ENCODE assay signal across 11 cellular contexts in the genomic region with DNA sequence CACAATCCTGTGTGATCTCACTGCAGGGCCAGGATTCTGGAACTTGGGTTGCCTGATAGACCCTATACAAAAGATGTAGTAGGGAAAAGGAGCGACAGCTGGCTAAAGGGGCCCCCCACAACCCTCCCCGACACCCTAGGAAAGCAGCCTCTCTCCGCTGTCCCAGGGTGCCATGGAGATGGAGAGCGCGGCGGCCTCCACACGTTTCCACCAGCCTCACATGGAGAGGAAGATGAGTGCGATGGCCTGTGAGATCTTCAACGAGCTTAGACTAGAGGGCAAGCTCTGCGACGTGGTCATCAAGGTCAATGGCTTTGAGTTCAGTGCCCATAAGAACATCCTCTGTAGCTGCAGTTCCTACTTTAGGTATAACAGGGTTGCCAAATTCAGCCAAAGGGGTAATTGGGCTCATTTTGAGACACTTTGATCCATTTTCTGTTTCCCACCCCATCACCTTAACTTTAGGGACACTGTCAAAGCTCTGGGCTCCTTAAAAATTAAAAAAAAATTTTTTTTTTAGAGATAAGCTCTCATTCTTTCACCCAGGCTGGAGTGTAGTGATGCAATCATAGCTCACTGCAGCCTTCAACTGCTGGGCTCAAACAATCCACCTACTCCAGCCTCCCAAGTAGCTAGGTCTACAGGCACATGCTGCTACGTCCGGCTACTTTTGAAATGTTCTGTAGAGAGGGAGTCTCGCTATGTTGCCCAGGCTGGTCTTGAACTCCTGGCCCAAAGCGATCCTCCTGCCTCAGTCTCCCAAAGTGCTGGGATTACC. TPM values are rescaled to one million over a fixed set of nuclear protein-coding genes. Genes with fewer than 3 reads are reported as not detected.
A peak's percentile ranks its signal among the peaks of the same experiment; 100 is the strongest.
DNase-seq lines count a peak whose midpoint lies in the region; ATAC-seq, FAIRE-seq and TF ChIP-seq lines count a peak whose summit lies in the region.
"Had no signal": no experiment of that assay in that cellular context is flagged by ENCODE, and none has a peak within 500 bp of the region (broad histone marks: within the 10 kb centered on the region; RNA-seq: fewer than 3 reads in every experiment).

KLHL10 (plus strand) TSS at position 65 of the 778 bp plus-strand sequence; CDS start at position 173, 108 bp downstream.

- peaks cover 0 to 5% of the 10 kb centered on the region in 2 experiments for H3K36me3 ChIP-seq in keratinocyte (ENCODE audit: control insufficient read depth in 2 of 2, extremely low read depth in 1 of 2, insufficient read depth in 2 of 2, low read length in 2 of 2)
- H3K36me3 ChIP-seq: uterus had no signal

- no peak within 1 kb of the TSS for H2AFZ ChIP-seq in keratinocyte (ENCODE audit: control insufficient read depth, low read length)

- H3K79me2 ChIP-seq in keratinocyte (ENCODE audit: control insufficient read depth, insufficient read depth, low read length) = no peaks in the 10 kb centered on the region

- H3K4me2 ChIP-seq in keratinocyte (ENCODE audit: control insufficient read depth, extremely low read depth, insufficient read depth, low read depth, low read length) = peak within 1 kb of the TSS; percentile 83

- peak within 1 kb of the TSS in 1 of 3 experiments; percentile 69 for H3K4me3 ChIP-seq in keratinocyte (ENCODE audit: control insufficient read depth in 2 of 3, extremely low read depth in 1 of 3, insufficient read depth in 2 of 3, low read depth in 1 of 3, low read length in 3 of 3)

- H3K27me3 ChIP-seq in keratinocyte (ENCODE audit: control insufficient read depth, extremely low read depth, insufficient read depth, low read length) = peaks cover 4% of the 10 kb centered on the region
- H3K27me3 ChIP-seq: uterus had no signal

- peak within 1 kb of the TSS; percentile 85 for H3K4me3 Mint-ChIP-seq in activated CD4-positive, alpha-beta T cell treated with anti-CD3 and anti-CD28 coated beads, Interleukin-2, amount 10 ng/mL, durations not matched to agents 24 days and 14 days
- peak within 1 kb of the TSS; percentile 73 for H3K4me3 Mint-ChIP-seq in activated CD4-positive, alpha-beta memory T cell treated with anti-CD3 and anti-CD28 coated beads, Interleukin-2, amount 10 ng/mL, durations not matched to agents 7 days and 5 days
- peak within 1 kb of the TSS; percentile 85 to 88 for H3K4me3 Mint-ChIP-seq in stimulated activated naive B cell treated with anti-CD40 and anti-IgM and Interleukin-4, amounts not matched to agents 10 μg/mL and 1 μg/mL and 100 μg/mL, for 72 hours

- H3K9ac ChIP-seq in keratinocyte (ENCODE audit: control insufficient read depth, extremely low read depth, insufficient read depth, low read length) = no peak within 1 kb of the TSS

- no peaks in the 10 kb centered on the region for H4K20me1 ChIP-seq in keratinocyte (ENCODE audit: control insufficient read depth, extremely low read depth, insufficient read depth, low read length)

- no peak for DNase-seq in activated CD4-positive, alpha-beta T cell treated with anti-CD3 and anti-CD28 coated beads, Interleukin-2, amount 10 ng/mL, durations not matched to agents 24 days and 14 days
- DNase-seq in activated CD4-positive, alpha-beta T cell treated with anti-CD3 and anti-CD28 coated beads, Interleukin-2, amount 50 U/mL, for 48 hours = no peak
- DNase-seq in activated CD4-positive, alpha-beta memory T cell treated with anti-CD3 and anti-CD28 coated beads, Interleukin-2, amount 10 ng/mL, durations not matched to agents 7 days and 5 days = no peak
- DNase-seq in keratinocyte (ENCODE audit: low read depth, low spot score) = no peak
- no peak for DNase-seq in stimulated activated naive B cell treated with anti-CD40 and anti-IgM and Interleukin-4, amounts not matched to agents 10 μg/mL and 1 μg/mL and 100 μg/mL, for 72 hours
- DNase-seq in NCI-H1694 treated with DMSO at 0.1 percent for 48 hours (lab: John Stamatoyannopoulos, UW) = no peak
- DNase-seq in NCI-H774 (lab: John Stamatoyannopoulos, UW) = no peak
- DNase-seq in SKM-1 treated with dmso at 0.1 percent for 144 hours (lab: John Stamatoyannopoulos, UW; ENCODE audit: unreplicated experiment) = no peak
- DNase-seq: ACHN, uterus had no signal

- peaks cover 3% of the 10 kb centered on the region for H3K4me1 ChIP-seq in keratinocyte (ENCODE audit: control insufficient read depth, extremely low read depth, insufficient read depth, low read length)
- H3K4me1 ChIP-seq: uterus had no signal

- H3K9me3 ChIP-seq in keratinocyte (ENCODE audit: control insufficient read depth, low read depth, low read length) = no peaks in the 10 kb centered on the region
- H3K9me3 ChIP-seq: uterus had no signal

- FAIRE-seq in keratinocyte (lab: Jason Lieb, UNC) = no peak

- CTCF ChIA-PET in activated CD4-positive, alpha-beta memory T cell treated with anti-CD3 and anti-CD28 coated beads, Interleukin-2, amount 10 ng/mL, durations not matched to agents 7 days and 5 days (lab: Charles Lee) = interaction anchor here (1.7 kb wide), 1 partner anchor 26 kb away, joined by 4 read pairs; the partner anchor contains the start of gene P3H4

- intact Hi-C loops in activated CD4-positive, alpha-beta T cell treated with anti-CD3 and anti-CD28 coated beads, Interleukin-2, amount 10 ng/mL, durations not matched to agents 24 days and 14 days (cut with micrococcal nuclease) = no loop called here

- H3K4me1 Mint-ChIP-seq in activated CD4-positive, alpha-beta T cell treated with anti-CD3 and anti-CD28 coated beads, Interleukin-2, amount 10 ng/mL, durations not matched to agents 24 days and 14 days = peaks cover 15% of the 10 kb centered on the region
- H3K4me1 Mint-ChIP-seq in activated CD4-positive, alpha-beta memory T cell treated with anti-CD3 and anti-CD28 coated beads, Interleukin-2, amount 10 ng/mL, durations not matched to agents 7 days and 5 days = peaks cover 12% of the 10 kb centered on the region
- H3K4me1 Mint-ChIP-seq in stimulated activated naive B cell treated with anti-CD40 and anti-IgM and Interleukin-4, amounts not matched to agents 10 μg/mL and 1 μg/mL and 100 μg/mL, for 72 hours = peaks cover 6 to 17% of the 10 kb centered on the region in 2 donors

- no peaks in the 10 kb centered on the region for H3K9me3 Mint-ChIP-seq in activated CD4-positive, alpha-beta T cell treated with anti-CD3 and anti-CD28 coated beads, Interleukin-2, amount 10 ng/mL, durations not matched to agents 24 days and 14 days
- H3K9me3 Mint-ChIP-seq in activated CD4-positive, alpha-beta memory T cell treated with anti-CD3 and anti-CD28 coated beads, Interleukin-2, amount 10 ng/mL, durations not matched to agents 7 days and 5 days = no peaks in the 10 kb centered on the region
- no peaks in the 10 kb centered on the region for H3K9me3 Mint-ChIP-seq in stimulated activated naive B cell treated with anti-CD40 and anti-IgM and Interleukin-4, amounts not matched to agents 10 μg/mL and 1 μg/mL and 100 μg/mL, for 72 hours

- dilution Hi-C loops in keratinocyte (cut with MboI; ENCODE audit: extremely low pct_ligation_motif_present, low sequenced_read_pairs) = no loop called here

- no peak within 1 kb of the TSS for H3K27ac Mint-ChIP-seq in activated CD4-positive, alpha-beta T cell treated with anti-CD3 and anti-CD28 coated beads, Interleukin-2, amount 10 ng/mL, durations not matched to agents 24 days and 14 days
- H3K27ac Mint-ChIP-seq in activated CD4-positive, alpha-beta memory T cell treated with anti-CD3 and anti-CD28 coated beads, Interleukin-2, amount 10 ng/mL, durations not matched to agents 7 days and 5 days = no peak within 1 kb of the TSS
- peak within 1 kb of the TSS; percentile 31 for H3K27ac Mint-ChIP-seq in stimulated activated naive B cell treated with anti-CD40 and anti-IgM and Interleukin-4, amounts not matched to agents 10 μg/mL and 1 μg/mL and 100 μg/mL, for 72 hours

- ATAC-seq in stimulated activated naive B cell treated with anti-CD40 and anti-IgM and Interleukin-4, amounts not matched to agents 10 μg/mL and 1 μg/mL and 100 μg/mL, for 72 hours (replicated peaks) = no peak
- ATAC-seq: sciatic nerve had no signal

- no peak for TF ChIP-seq CTCF in keratinocyte (optimal IDR thresholded peaks at IDR 0.05 in 1 of 3, IDR thresholded peaks at IDR 0.05 in 1 of 3, conservative IDR thresholded peaks at IDR 0.05 in 1 of 3; ENCODE audit: extremely low read depth in 1 of 3, insufficient read depth in 2 of 3, low read length in 3 of 3)

- no peaks in the 10 kb centered on the region for H3K9me1 ChIP-seq in keratinocyte (ENCODE audit: control insufficient read depth, extremely low read depth, insufficient read depth, low read length)

- peaks cover 8% of the 10 kb centered on the region for H3K27me3 Mint-ChIP-seq in activated CD4-positive, alpha-beta T cell treated with anti-CD3 and anti-CD28 coated beads, Interleukin-2, amount 10 ng/mL, durations not matched to agents 24 days and 14 days
- peaks cover 6% of the 10 kb centered on the region for H3K27me3 Mint-ChIP-seq in activated CD4-positive, alpha-beta memory T cell treated with anti-CD3 and anti-CD28 coated beads, Interleukin-2, amount 10 ng/mL, durations not matched to agents 7 days and 5 days
- peaks cover 5 to 6% of the 10 kb centered on the region in 2 donors for H3K27me3 Mint-ChIP-seq in stimulated activated naive B cell treated with anti-CD40 and anti-IgM and Interleukin-4, amounts not matched to agents 10 μg/mL and 1 μg/mL and 100 μg/mL, for 72 hours

- POLR2A ChIA-PET in activated CD4-positive, alpha-beta memory T cell treated with anti-CD3 and anti-CD28 coated beads, Interleukin-2, amount 10 ng/mL, durations not matched to agents 7 days and 5 days (lab: Charles Lee) = interaction anchor here (1.8 kb wide), 1 partner anchor 27 kb away, joined by 5 read pairs; the partner anchor contains the start of gene KLHL11

- peaks cover under 1% of the 10 kb centered on the region for H3K36me3 Mint-ChIP-seq in activated CD4-positive, alpha-beta T cell treated with anti-CD3 and anti-CD28 coated beads, Interleukin-2, amount 10 ng/mL, durations not matched to agents 24 days and 14 days (ENCODE audit: low read depth)
- peaks cover 2% of the 10 kb centered on the region for H3K36me3 Mint-ChIP-seq in activated CD4-positive, alpha-beta memory T cell treated with anti-CD3 and anti-CD28 coated beads, Interleukin-2, amount 10 ng/mL, durations not matched to agents 7 days and 5 days (ENCODE audit: low read depth)
- H3K36me3 Mint-ChIP-seq in stimulated activated naive B cell treated with anti-CD40 and anti-IgM and Interleukin-4, amounts not matched to agents 10 μg/mL and 1 μg/mL and 100 μg/mL, for 72 hours = peaks cover 0 to 1% of the 10 kb centered on the region in 2 donors

- no peak within 1 kb of the TSS for H3K27ac ChIP-seq in keratinocyte (ENCODE audit: control insufficient read depth, insufficient read depth, low read length)

RNA-seq across cellular contexts. Expression of gene KLHL10, which starts in this region (rescaled TPM):
- total RNA-seq in activated CD4-positive, alpha-beta T cell treated with anti-CD3 and anti-CD28 coated beads, Interleukin-2, amount 10 ng/mL, durations not matched to agents 24 days and 14 days = not detected in 2 replicates
- not detected for total RNA-seq in activated CD4-positive, alpha-beta memory T cell treated with anti-CD3 and anti-CD28 coated beads, Interleukin-2, amount 10 ng/mL, durations not matched to agents 7 days and 5 days
- polyA plus RNA-seq in keratinocyte = 0.06 to 0.21 TPM (median 0.19 TPM) in 3 replicates
- polyA plus RNA-seq in keratinocyte (2011; ENCODE audit: low read depth) = not detected
- 0.04 TPM in 1 of 2 replicates, not detected in the other for polyA plus RNA-seq in keratinocyte (2011; cell fraction: cytosol; rRNA removed)
- 0.28 and 0.36 TPM in 2 replicates for polyA plus RNA-seq in keratinocyte (2011; cell fraction: nucleus; rRNA removed)
- not detected in 2 replicates for polyA plus RNA-seq in keratinocyte (2012; ENCODE audit: low replicate concordance)
- not detected in 3 replicates for polyA minus RNA-seq in keratinocyte
- not detected for polyA minus RNA-seq in keratinocyte (2011; cell fraction: cytosol; rRNA and poly(A)+ RNA removed)
- not detected in 2 replicates for polyA minus RNA-seq in keratinocyte (2011; cell fraction: nucleus; rRNA and poly(A)+ RNA removed)
- total RNA-seq: sciatic nerve had no signal
